In genomic region chr20:4150095-4150492, GRCh38 we compare ENCODE assay signal across 8 cellular contexts. TPM values are rescaled to one million over a fixed set of nuclear protein-coding genes. Genes with fewer than 3 reads are reported as not detected.
DNase-seq lines count a peak whose midpoint lies in the region; ATAC-seq and TF ChIP-seq lines count a peak whose summit lies in the region.

No MANE protein-coding gene starts in this region.

- peaks cover 12% of the 10 kb centered on the region for H3K27me3 ChIP-seq in cardiac muscle cell
- H3K27me3 ChIP-seq in aorta (ENCODE audit: control insufficient read depth in 1 of 2, insufficient read depth in 2 of 2, low read length in 1 of 2) = no peaks in the 10 kb centered on the region

- TF ChIP-seq CTCF in cardiac muscle cell (IDR thresholded peaks at IDR 0.05; ENCODE audit: low read depth, low read length) (no peak), GM13977 (IDR thresholded peaks at IDR 0.05; ENCODE audit: extremely low read depth, insufficient read depth, missing control alignments) (no peak)

- in situ Hi-C loops in GM13977 (cut with MboI; ENCODE audit: low pct_unique_long_range_greater_than_20kb, low sequenced_read_pairs, unreplicated experiment) = no loop called here

- H3K4me1 ChIP-seq in cardiac muscle cell (ENCODE audit: low read depth) (no peaks in the 10 kb centered on the region), mesodermal cell (ENCODE audit: control insufficient read depth, insufficient read depth, low read length, poor library complexity, severe bottlenecking) (peaks cover 21% of the 10 kb centered on the region), aorta (ENCODE audit: control insufficient read depth in 1 of 2, insufficient read depth in 2 of 2, low read length in 2 of 2) (no peaks in the 10 kb centered on the region)

- no peak overlapping the region for H3K27ac ChIP-seq in cardiac muscle cell
- H3K27ac ChIP-seq in mesodermal cell (ENCODE audit: low read depth, low read length, severe bottlenecking) = no peak overlapping the region
- no peak overlapping the region for H3K27ac ChIP-seq in aorta (ENCODE audit: low read depth in 1 of 2, low read length in 2 of 2)

- intact Hi-C loops in Right ventricle myocardium inferior (cut with DNase I) = no loop called here
- intact Hi-C loops in aorta (cut with DNase I) = no loop called here

- DNase-seq in cardiac muscle cell (ENCODE audit: low read depth in 1 of 2, low spot score in 1 of 2) (peak in 1 of 2 donors; percentile 78), Right ventricle myocardium inferior (ENCODE audit: missing footprints) (no peak), cerebellar cortex (ENCODE audit: low spot score) (peak; percentile 50), aorta (peak in 1 of 2 donors; percentile 61), GM13977 (ENCODE audit: low spot score) (no peak), mucosa of gallbladder (ENCODE audit: low spot score) (no peak), NCI-H2081 (lab: John Stamatoyannopoulos, UW) (no peak)

- H3K9me3 ChIP-seq in cardiac muscle cell (ENCODE audit: low read depth) (no peaks in the 10 kb centered on the region), mesodermal cell (ENCODE audit: control insufficient read depth, low read length) (no peaks in the 10 kb centered on the region), aorta (ENCODE audit: control insufficient read depth, low read length) (no peaks in the 10 kb centered on the region)

- ATAC-seq in Right ventricle myocardium inferior (no peak), aorta (ENCODE audit: low FRiP score) (peak; percentile 60)

- H3K36me3 ChIP-seq in cardiac muscle cell (no peaks in the 10 kb centered on the region), mesodermal cell (ENCODE audit: control insufficient read depth, insufficient read depth, low read length) (peaks cover 38% of the 10 kb centered on the region), aorta (ENCODE audit: control insufficient read depth in 1 of 2, insufficient read depth in 2 of 2, low read length in 1 of 2) (no peaks in the 10 kb centered on the region)

- H3K4me3 ChIP-seq in cardiac muscle cell (peak overlapping the region; percentile 66), mesodermal cell (ENCODE audit: extremely low read depth, insufficient read depth, low read length, poor library complexity, severe bottlenecking) (peak overlapping the region; percentile 79), aorta (ENCODE audit: low read length in 2 of 2) (peak overlapping the region in 1 of 2 donors; percentile 92)

- WGBS in mesodermal cell (ENCODE audit: insufficient coverage in 2 of 2), 2 experiments = 10 to 11% methylated on average over 7 of the region's 7 CpGs
- 3 to 4% methylated on average over 7 of the region's 7 CpGs for WGBS in aorta, 2 donors

RNA-seq across cellular contexts. Expression of gene SMOX, which starts 1.5 kb away (rescaled TPM):
- 14.4 and 15.6 TPM in 2 replicates for total RNA-seq in cardiac muscle cell
- 11.7 and 11.8 TPM in 2 replicates for polyA plus RNA-seq in cardiac muscle cell
- total RNA-seq in Right ventricle myocardium inferior = 2.3 TPM
- polyA plus RNA-seq in mesodermal cell (2013, experiment 1 of 2) = 48.1 TPM
- polyA plus RNA-seq in mesodermal cell (2013, experiment 2 of 2) = 32.4 TPM
- 10 to 100 TPM in 1 of 2 donors, 1 to 10 TPM in 1; 8.0 to 12.0 TPM for total RNA-seq in aorta
- 10 to 100 TPM in 1 of 2 donors, 1 to 10 TPM in 1; 7.7 to 10.6 TPM for polyA plus RNA-seq in aorta
- total RNA-seq in mucosa of gallbladder = 57.3 TPM
